16 cellular contexts compared by ENCODE assay signal in genomic region chr1:186060226-186060625, GRCh38.
DNase-seq lines count a peak whose midpoint lies in the region; ATAC-seq, FAIRE-seq and TF ChIP-seq lines count a peak whose summit lies in the region.
"Had no signal": no experiment of that assay in that cellular context is flagged by ENCODE, and none has a peak within 500 bp of the region (broad histone marks: within the 10 kb centered on the region; RNA-seq: fewer than 3 reads in every experiment).

No MANE protein-coding gene starts in this region.

- H4K20me1 ChIP-seq in IMR-90 (ENCODE audit: insufficient read depth, low read length) (no peaks in the 10 kb centered on the region), K562 (replicated peaks; ENCODE audit: control insufficient read depth, insufficient read depth, low read length) (no peaks in the 10 kb centered on the region)

- H4K91ac ChIP-seq in IMR-90 (ENCODE audit: insufficient read depth, low read depth, low read length): no peak overlapping the region

- no peak overlapping the region for H3K27ac Mint-ChIP-seq in CD8-positive, alpha-beta T cell
- H3K27ac Mint-ChIP-seq: CD14-positive monocyte; CD8-positive, alpha-beta memory T cell; H9 had no signal

- no peak overlapping the region for H2BK20ac ChIP-seq in IMR-90 (ENCODE audit: low read depth, low read length)

- TF ChIP-seq RAD21 in IMR-90 (IDR thresholded peaks at IDR 0.05; ENCODE audit: low read length): no peak
- TF ChIP-seq RAD21 in K562 (CRISPR knock-in tag; conservative IDR thresholded peaks at IDR 0.05 in 1 of 2, IDR thresholded peaks at IDR 0.05 in 1 of 2): no peak

- H3K27ac ChIP-seq in IMR-90 (ENCODE audit: insufficient read depth, low read length) (no peak overlapping the region), K562 (ENCODE audit: extremely low read depth, low read depth, low read length) (no peak overlapping the region), thoracic aorta (peak overlapping the region; percentile 4 to 61), colonic mucosa (no peak overlapping the region), tibial artery (no peak overlapping the region)
- no peak overlapping the region for H3K27ac ChIP-seq in CD8-positive, alpha-beta T cell (ENCODE audit: low read depth, low read length)
- H3K27ac ChIP-seq: A549 had no signal

- no peaks in the 10 kb centered on the region for H3K79me1 ChIP-seq in IMR-90 (ENCODE audit: low read depth in 1 of 2, low read length in 2 of 2)

- BruUV-seq in IMR-90 (replicated peaks; lab: Mats Ljungman, UMichigan) (no TSS peak), K562 (replicated peaks; lab: Mats Ljungman, UMichigan) (no TSS peak)

- DNase-seq in IMR-90: no peak
- no peak for DNase-seq in K562 (ENCODE audit: extremely low read depth in 1 of 4, low spot score in 3 of 4)
- DNase-seq in left lobe of liver (ENCODE audit: low spot score): no peak
- DNase-seq in thoracic aorta (ENCODE audit: low spot score): no peak
- DNase-seq in colonic mucosa: no peak
- no peak for DNase-seq in tibial artery
- DNase-seq in CD8-positive, alpha-beta T cell: no peak
- DNase-seq in activated T-cell treated with anti-CD3 and anti-CD28 coated beads, Interleukin-2, amount 50 U/mL, for 4 hours: no peak
- DNase-seq: Caco-2; CD8-positive, alpha-beta memory T cell; GF-D8; GOT3; H9 had no signal

- no peak overlapping the region for H3K14ac ChIP-seq in IMR-90 (replicated peaks; ENCODE audit: low read depth, low read length)

- intact Hi-C loops in IMR-90 (cut with micrococcal nuclease): no loop called here
- intact Hi-C loops in K562 (cut with micrococcal nuclease): no loop called here
- intact Hi-C loops in colonic mucosa (cut with DNase I): no loop called here
- intact Hi-C loops in tibial artery (cut with DNase I; ENCODE audit: low total_unique reads): no loop called here
- intact Hi-C loops in CD8-positive, alpha-beta T cell (cut with DNase I, micrococcal nuclease): no loop called here

- H2BK5ac ChIP-seq in IMR-90 (ENCODE audit: low read depth, low read length, poor library complexity, severe bottlenecking): no peak overlapping the region

- no peak overlapping the region for H3K4me3 Mint-ChIP-seq in CD8-positive, alpha-beta T cell
- no peak overlapping the region for H3K4me3 Mint-ChIP-seq in activated T-cell treated with anti-CD3 and anti-CD28 coated beads, Interleukin-2, amount 50 U/mL, for 4 hours
- H3K4me3 Mint-ChIP-seq: CD14-positive monocyte; CD8-positive, alpha-beta memory T cell; H9 had no signal

- FAIRE-seq in K562 (lab: Jason Lieb, UNC): no peak
- FAIRE-seq: A549, GM19239 had no signal

- no peaks in the 10 kb centered on the region for H3K9me3 Mint-ChIP-seq in CD8-positive, alpha-beta T cell
- no peaks in the 10 kb centered on the region for H3K9me3 Mint-ChIP-seq in activated T-cell treated with anti-CD3 and anti-CD28 coated beads, Interleukin-2, amount 50 U/mL, for 4 hours
- H3K9me3 Mint-ChIP-seq: CD8-positive, alpha-beta memory T cell; H9 had no signal

- no peak for TF ChIP-seq EP300 in K562 (IDR thresholded peaks at IDR 0.05; ENCODE audit: low read length)

- H3K36me3 ChIP-seq in IMR-90 (ENCODE audit: control insufficient read depth, insufficient read depth, low read length): no peaks in the 10 kb centered on the region
- no peaks in the 10 kb centered on the region for H3K36me3 ChIP-seq in K562 (ENCODE audit: control insufficient read depth, insufficient read depth, low read length)
- H3K36me3 ChIP-seq in thoracic aorta: peaks cover 4% of the 10 kb centered on the region
- H3K36me3 ChIP-seq in colonic mucosa: no peaks in the 10 kb centered on the region
- H3K36me3 ChIP-seq in tibial artery: peaks cover 0 to 9% (median 0%) of the 10 kb centered on the region in 3 donors
- no peaks in the 10 kb centered on the region for H3K36me3 ChIP-seq in CD8-positive, alpha-beta T cell (ENCODE audit: insufficient read depth, low read length)

- no peak for TF ChIP-seq POLR2A in IMR-90 (IDR thresholded peaks at IDR 0.05; ENCODE audit: low read depth, low read length)
- no peak for TF ChIP-seq POLR2A in K562 (conservative IDR thresholded peaks at IDR 0.05)

- H3K9me1 ChIP-seq in IMR-90 (ENCODE audit: insufficient read depth, low read length) (peaks cover 3% of the 10 kb centered on the region; the same call in 1 of the 2 replicates), K562 (ENCODE audit: control insufficient read depth, insufficient read depth, low read length) (no peaks in the 10 kb centered on the region)

- H3K9me3 ChIP-seq in IMR-90 (ENCODE audit: control insufficient read depth, insufficient read depth, low read length) (no peaks in the 10 kb centered on the region), K562 (replicated peaks; ENCODE audit: control insufficient read depth, insufficient read depth, low read depth, low read length) (no peaks in the 10 kb centered on the region), thoracic aorta (no peaks in the 10 kb centered on the region), colonic mucosa (no peaks in the 10 kb centered on the region), tibial artery (no peaks in the 10 kb centered on the region)
- no peaks in the 10 kb centered on the region for H3K9me3 ChIP-seq in CD8-positive, alpha-beta T cell (ENCODE audit: low read length)
- H3K9me3 ChIP-seq: A549, Caco-2 had no signal

- POLR2A ChIA-PET in IMR-90 (lab: Charles Lee; ENCODE audit: unreplicated experiment): no interaction called here
- POLR2A ChIA-PET in K562 (lab: Yijun Ruan, JAX): interaction anchor here (0.7 kb wide), 1 partner anchor 364 kb away, joined by 3 read pairs; no protein-coding TSS in a partner anchor
- POLR2A ChIA-PET in CD8-positive, alpha-beta T cell (lab: Charles Lee): no interaction called here

- no peak overlapping the region for H2AK9ac ChIP-seq in IMR-90 (replicated peaks; ENCODE audit: low read depth, low read length, poor library complexity)

- no peak overlapping the region for H4K5ac ChIP-seq in IMR-90 (ENCODE audit: low read depth, low read length)

- no peak overlapping the region for H2BK15ac ChIP-seq in IMR-90 (ENCODE audit: low read depth, low read length)

- H3K4ac ChIP-seq in IMR-90 (ENCODE audit: low read depth, low read length): no peak overlapping the region

- H3K36me3 Mint-ChIP-seq in CD8-positive, alpha-beta T cell: no peaks in the 10 kb centered on the region
- H3K36me3 Mint-ChIP-seq in activated T-cell treated with anti-CD3 and anti-CD28 coated beads, Interleukin-2, amount 50 U/mL, for 4 hours (ENCODE audit: insufficient read depth): no peaks in the 10 kb centered on the region
- H3K36me3 Mint-ChIP-seq: CD14-positive monocyte; CD8-positive, alpha-beta memory T cell had no signal

- H3K4me1 Mint-ChIP-seq in CD8-positive, alpha-beta T cell (ENCODE audit: low read depth): no peaks in the 10 kb centered on the region
- H3K4me1 Mint-ChIP-seq in activated T-cell treated with anti-CD3 and anti-CD28 coated beads, Interleukin-2, amount 50 U/mL, for 4 hours (ENCODE audit: low read depth): no peaks in the 10 kb centered on the region
- H3K4me1 Mint-ChIP-seq: CD14-positive monocyte; CD8-positive, alpha-beta memory T cell; H9 had no signal

- CTCF ChIA-PET in IMR-90 (lab: Yijun Ruan, JAX): interaction anchor here (1.6 kb wide), 1 partner anchor 12 kb away, joined by 3 read pairs; no protein-coding TSS in a partner anchor
- CTCF ChIA-PET in K562 (lab: Yijun Ruan, JAX; ENCODE audit: low intra/inter-chr PET ratio): no interaction called here
- CTCF ChIA-PET in CD8-positive, alpha-beta T cell (lab: Charles Lee): no interaction called here

- H3K4me1 ChIP-seq in IMR-90 (ENCODE audit: control insufficient read depth, insufficient read depth, low read length) (no peaks in the 10 kb centered on the region), K562 (replicated peaks in 1 of 2; ENCODE audit: control insufficient read depth in 2 of 2, insufficient read depth in 2 of 2, low read length in 2 of 2) (peaks cover 0 to 4% of the 10 kb centered on the region in 2 experiments; a peak in 1 of 5 replicates), thoracic aorta (ENCODE audit: control insufficient read depth in 1 of 2, low read depth in 2 of 2) (peaks cover 14 to 19% of the 10 kb centered on the region in 2 donors), colonic mucosa (no peaks in the 10 kb centered on the region), tibial artery (no peaks in the 10 kb centered on the region)
- no peaks in the 10 kb centered on the region for H3K4me1 ChIP-seq in CD8-positive, alpha-beta T cell (ENCODE audit: insufficient read depth, low read length)
- H3K4me1 ChIP-seq: A549, Caco-2 had no signal

- ATAC-seq in IMR-90 (ENCODE audit: low read depth) (no peak), K562 (no peak), left lobe of liver (peak; percentile 70), thoracic aorta (ENCODE audit: insufficient number of reproducible peaks, low FRiP score, low read depth) (no peak)
- no peak for ATAC-seq in CD8-positive, alpha-beta T cell
- no peak for ATAC-seq in activated T-cell treated with anti-CD3 and anti-CD28 coated beads, Interleukin-2, amount 50 U/mL, for 4 hours
- ATAC-seq: A549 had no signal

- no peak for TF ChIP-seq CTCF in IMR-90 (conservative IDR thresholded peaks at IDR 0.05; ENCODE audit: low read depth, low read length)
- no peak for TF ChIP-seq CTCF in K562 (IDR thresholded peaks at IDR 0.05 in 2 of 3, conservative IDR thresholded peaks at IDR 0.05 in 1 of 3; ENCODE audit: insufficient read depth in 2 of 3, low read depth in 1 of 3, low read length in 3 of 3)
- no peak for TF ChIP-seq CTCF in thoracic aorta (IDR thresholded peaks at IDR 0.05)
- no peak for TF ChIP-seq CTCF in colonic mucosa (IDR thresholded peaks at IDR 0.05)
- no peak for TF ChIP-seq CTCF in tibial artery (IDR thresholded peaks at IDR 0.05)
- no peak for TF ChIP-seq CTCF in CD8-positive, alpha-beta T cell (IDR thresholded peaks at IDR 0.05)

- H3K4me3 ChIP-seq in IMR-90 (ENCODE audit: insufficient read depth, low read depth, low read length) (no peak overlapping the region), K562 (no peak overlapping the region), thoracic aorta (no peak overlapping the region), colonic mucosa (no peak overlapping the region), tibial artery (no peak overlapping the region)
- H3K4me3 ChIP-seq in CD8-positive, alpha-beta T cell (ENCODE audit: low read depth, low read length): no peak overlapping the region
- H3K4me3 ChIP-seq: A549 had no signal

- dilution Hi-C loops in IMR-90 (cut with HindIII; ENCODE audit: low sequenced_read_pairs, unreplicated experiment): no loop called here

- no peaks in the 10 kb centered on the region for H3K79me2 ChIP-seq in K562 (ENCODE audit: control insufficient read depth, insufficient read depth, low read length)

- H4K8ac ChIP-seq in IMR-90 (ENCODE audit: low read depth in 2 of 2, low read length in 2 of 2): no peak overlapping the region

- in situ Hi-C loops in IMR-90 (cut with MboI; ENCODE audit: low sequenced_read_pairs) (loop anchor here (10.0 kb wide), 1 partner anchor 55 kb away; no protein-coding TSS in a partner anchor), K562 (cut with MboI) (no loop called here)

- H3K23ac ChIP-seq in IMR-90 (ENCODE audit: low read depth, low read length): no peak overlapping the region

- H2AFZ ChIP-seq in IMR-90 (replicated peaks; ENCODE audit: low read length, poor library complexity) (no peak overlapping the region), K562 (ENCODE audit: low read depth, low read length) (no peak overlapping the region)

- no peaks in the 10 kb centered on the region for H3K27me3 Mint-ChIP-seq in CD8-positive, alpha-beta T cell (ENCODE audit: low read depth)
- no peaks in the 10 kb centered on the region for H3K27me3 Mint-ChIP-seq in activated T-cell treated with anti-CD3 and anti-CD28 coated beads, Interleukin-2, amount 50 U/mL, for 4 hours (ENCODE audit: low read depth)
- H3K27me3 Mint-ChIP-seq: CD8-positive, alpha-beta memory T cell had no signal

- H3K9ac ChIP-seq in IMR-90 (ENCODE audit: low read depth, low read length) (no peak overlapping the region), K562 (ENCODE audit: insufficient read depth in 1 of 2, low read depth in 2 of 2, low read length in 2 of 2) (no peak overlapping the region), colonic mucosa (ENCODE audit: low read depth in 2 of 2, low read length in 2 of 2) (no peak overlapping the region)

- H3K56ac ChIP-seq in IMR-90 (ENCODE audit: extremely low read depth, insufficient read depth, low read length): no peak overlapping the region

- H3K18ac ChIP-seq in IMR-90 (ENCODE audit: low read depth, low read length): no peak overlapping the region

- H3K27me3 ChIP-seq in IMR-90 (ENCODE audit: control insufficient read depth, insufficient read depth, low read length) (no peaks in the 10 kb centered on the region), K562 (ENCODE audit: control insufficient read depth in 2 of 2, insufficient read depth in 2 of 2, low read length in 2 of 2) (no peaks in the 10 kb centered on the region), thoracic aorta (replicated peaks; ENCODE audit: insufficient read depth) (no peaks in the 10 kb centered on the region), colonic mucosa (no peaks in the 10 kb centered on the region), tibial artery (no peaks in the 10 kb centered on the region)
- H3K27me3 ChIP-seq in CD8-positive, alpha-beta T cell (ENCODE audit: insufficient read depth, low read length): no peaks in the 10 kb centered on the region

- no peak overlapping the region for H2AK5ac ChIP-seq in IMR-90 (ENCODE audit: low read depth, low read length)

- H2BK120ac ChIP-seq in IMR-90 (ENCODE audit: low read depth, low read length): no peak overlapping the region

- H3K4me2 ChIP-seq in IMR-90 (ENCODE audit: low read depth, low read length) (no peak overlapping the region), K562 (ENCODE audit: insufficient read depth, low read length) (no peak overlapping the region)
- H3K4me2 ChIP-seq: A549 had no signal

Comparison
In these comparisons a context has a peak if more than half of its experiments do, and no peak if none do; other contexts are left out.
1. H3K27ac ChIP-seq: peak in thoracic aorta (2 of 2); none in IMR-90 (single experiment), K562 (single experiment), colonic mucosa (single experiment), tibial artery (0 of 2) and CD8-positive, alpha-beta T cell (single experiment).